25 cellular contexts compared by ENCODE assay signal in genomic region chr2:66821168-66821567, GRCh38.
"Had no signal": no experiment of that assay in that cellular context is flagged by ENCODE, and none has a peak within 500 bp of the region (broad histone marks: within the 10 kb centered on the region; RNA-seq: fewer than 3 reads in every experiment).

No MANE protein-coding gene starts in this region.

- H3K36me3 ChIP-seq: colonic mucosa, esophagus squamous epithelium, gastrocnemius medialis, heart right ventricle, left lung, lower lobe of right lung had no signal

- H3K27ac ChIP-seq: colonic mucosa, epithelial cell of prostate, esophagus squamous epithelium, gastrocnemius medialis, heart right ventricle, left lung, lower lobe of right lung had no signal

- ATAC-seq: effector memory CD8-positive, alpha-beta T cell; esophagus mucosa; gastrocnemius medialis; heart right ventricle; left cardiac atrium; left lung; left ventricle myocardium superior; lower lobe of right lung; mucosa of descending colon had no signal

- DNase-seq: colonic mucosa; cortex of kidney; effector CD8-positive, alpha-beta T cell; effector memory CD8-positive, alpha-beta T cell; endodermal cell; erythroblast; esophagus squamous epithelium; foreskin fibroblast; foreskin melanocyte; gastrocnemius medialis; glutamatergic neuron; head of caudate nucleus; heart right ventricle; hippocampal formation; left cardiac atrium; left lung; left ventricle myocardium superior; lower lobe of right lung; mesenchymal stem cell; mucosa of descending colon had no signal

- H3K4me3 ChIP-seq: colonic mucosa, esophagus squamous epithelium, gastrocnemius medialis, heart right ventricle, left lung, lower lobe of right lung, mucosa of descending colon had no signal

- H3K4me1 ChIP-seq: colonic mucosa, esophagus squamous epithelium, gastrocnemius medialis, heart right ventricle, left lung, lower lobe of right lung had no signal

- FAIRE-seq: endometrium, islet of Langerhans, keratinocyte had no signal

- H3K9me3 ChIP-seq: colonic mucosa, esophagus squamous epithelium, gastrocnemius medialis, mucosa of descending colon had no signal

- H3K27me3 ChIP-seq: colonic mucosa, esophagus squamous epithelium, gastrocnemius medialis, heart right ventricle, left lung had no signal
